In genomic region chr2:160109939-160110673, GRCh38 we compare ENCODE assay signal across 8 cellular contexts. TPM values are rescaled to one million over a fixed set of nuclear protein-coding genes. Genes with fewer than 3 reads are reported as not detected.
A peak's percentile ranks its signal among the peaks of the same experiment; 100 is the strongest.
DNase-seq lines count a peak whose midpoint lies in the region; ATAC-seq, FAIRE-seq and TF ChIP-seq lines count a peak whose summit lies in the region.

No MANE protein-coding gene starts in this region.

- H3K9me1 ChIP-seq in keratinocyte (ENCODE audit: control insufficient read depth, extremely low read depth, insufficient read depth, low read length): no peaks in the 10 kb centered on the region

- no peaks in the 10 kb centered on the region for H3K27me3 ChIP-seq in A673 (replicated peaks; ENCODE audit: insufficient read depth, low read depth, low read length, poor library complexity)
- no peaks in the 10 kb centered on the region for H3K27me3 ChIP-seq in bronchial epithelial cell (ENCODE audit: control insufficient read depth, insufficient read depth, low read length)
- H3K27me3 ChIP-seq in keratinocyte (ENCODE audit: control insufficient read depth, extremely low read depth, insufficient read depth, low read length): no peaks in the 10 kb centered on the region

- peak overlapping the region; percentile 15 for H3K4me2 ChIP-seq in keratinocyte (ENCODE audit: control insufficient read depth, extremely low read depth, insufficient read depth, low read depth, low read length)

- no TSS peak for BruUV-seq in A673 (replicated peaks; lab: Mats Ljungman, UMichigan)

- H3K27ac ChIP-seq in A673 (ENCODE audit: low read depth, low read length, poor library complexity, severe bottlenecking): no peak overlapping the region
- H3K27ac ChIP-seq in keratinocyte (ENCODE audit: control insufficient read depth, insufficient read depth, low read length): peak overlapping the region; percentile 55

- no peaks in the 10 kb centered on the region for H3K79me2 ChIP-seq in keratinocyte (ENCODE audit: control insufficient read depth, insufficient read depth, low read length)

- no peak overlapping the region for H3K9ac ChIP-seq in keratinocyte (ENCODE audit: control insufficient read depth, extremely low read depth, insufficient read depth, low read length)

- dilution Hi-C loops in keratinocyte (cut with MboI; ENCODE audit: extremely low pct_ligation_motif_present, low sequenced_read_pairs): no loop called here

- in situ Hi-C loops in GM13977 (cut with MboI; ENCODE audit: low pct_unique_long_range_greater_than_20kb, low sequenced_read_pairs, unreplicated experiment): loop anchor here (10.0 kb wide), 1 partner anchor 105 kb away; no protein-coding TSS in a partner anchor

- H3K36me3 ChIP-seq in A673 (ENCODE audit: insufficient read depth, low read length, poor library complexity, severe bottlenecking) (no peaks in the 10 kb centered on the region), bronchial epithelial cell (ENCODE audit: control insufficient read depth, insufficient read depth, low read length) (peaks cover 5% of the 10 kb centered on the region), keratinocyte (ENCODE audit: control insufficient read depth in 2 of 2, extremely low read depth in 1 of 2, insufficient read depth in 2 of 2, low read length in 2 of 2) (peaks cover 18 to 22% of the 10 kb centered on the region in 2 experiments)

- POLR2A ChIA-PET in A673 (lab: Charles Lee; ENCODE audit: low non-redundant PET): no interaction called here

- H3K4me3 ChIP-seq in A673 (ENCODE audit: low read depth, low read length, poor library complexity, severe bottlenecking): no peak overlapping the region
- no peak overlapping the region for H3K4me3 ChIP-seq in bronchial epithelial cell (ENCODE audit: low read depth, low read length)
- no peak overlapping the region for H3K4me3 ChIP-seq in keratinocyte (ENCODE audit: control insufficient read depth in 2 of 3, extremely low read depth in 1 of 3, insufficient read depth in 2 of 3, low read depth in 1 of 3, low read length in 3 of 3)

- no peaks in the 10 kb centered on the region for H4K20me1 ChIP-seq in keratinocyte (ENCODE audit: control insufficient read depth, extremely low read depth, insufficient read depth, low read length)

- CTCF ChIA-PET in A673 (lab: Charles Lee): interaction anchor here (0.6 to 1.7 kb wide), 8 partner anchors 15 to 954 kb away, joined by 3 to 12 read pairs (median 8); no protein-coding TSS in a partner anchor

- DNase-seq in A673 (ENCODE audit: low spot score): peak; percentile 81
- peak; percentile 52 for DNase-seq in GM13977 (ENCODE audit: low spot score)
- DNase-seq in NCI-H1694 treated with DMSO at 0.1 percent for 48 hours (lab: John Stamatoyannopoulos, UW): peak; percentile 80
- DNase-seq in T1000 (lab: John Stamatoyannopoulos, UW): peak; percentile 41
- peak; percentile 63 for DNase-seq in bronchial epithelial cell (ENCODE audit: low read depth)
- DNase-seq in keratinocyte (ENCODE audit: low read depth, low spot score): no peak
- DNase-seq in stimulated activated CD4-positive, alpha-beta T cell treated with anti-CD3 and anti-CD28 coated beads, Interleukin-1b, Interleukin-23, amount 100 ng/mL, for 48 hours: peak; percentile 48

- TF ChIP-seq CTCF in A673 (conservative IDR thresholded peaks at IDR 0.05; ENCODE audit: low read depth, low read length) (peak; percentile 81), GM13977 (IDR thresholded peaks at IDR 0.05; ENCODE audit: extremely low read depth, insufficient read depth, missing control alignments) (peak; percentile 80), bronchial epithelial cell (IDR thresholded peaks at IDR 0.05; ENCODE audit: insufficient read depth, low read length, severe bottlenecking) (peak; percentile 68), keratinocyte (optimal IDR thresholded peaks at IDR 0.05 in 1 of 3, IDR thresholded peaks at IDR 0.05 in 1 of 3, conservative IDR thresholded peaks at IDR 0.05 in 1 of 3; ENCODE audit: extremely low read depth in 1 of 3, insufficient read depth in 2 of 3, low read length in 3 of 3) (peak; percentile 74 to 84 (median 76))

- no peak overlapping the region for H2AFZ ChIP-seq in keratinocyte (ENCODE audit: control insufficient read depth, low read length)

- ATAC-seq in HG02852 (IDR thresholded peaks at IDR 0.05; ENCODE audit: unreplicated experiment): peak; percentile 73

- FAIRE-seq in bronchial epithelial cell (lab: Jason Lieb, UNC) (no peak), keratinocyte (lab: Jason Lieb, UNC) (peak; percentile 5)

- H3K4me1 ChIP-seq in A673 (ENCODE audit: insufficient read depth, low read length, poor library complexity, severe bottlenecking): no peaks in the 10 kb centered on the region
- peaks cover 19% of the 10 kb centered on the region for H3K4me1 ChIP-seq in keratinocyte (ENCODE audit: control insufficient read depth, extremely low read depth, insufficient read depth, low read length)

- intact Hi-C loops in A673 (cut with micrococcal nuclease; ENCODE audit: unreplicated experiment): loop anchor here (1.0 to 5.0 kb wide), 4 partner anchors 97 to 955 kb away; no protein-coding TSS in a partner anchor

- no peaks in the 10 kb centered on the region for H3K9me3 ChIP-seq in A673 (ENCODE audit: low read depth, low read length, poor library complexity, severe bottlenecking)
- H3K9me3 ChIP-seq in keratinocyte (ENCODE audit: control insufficient read depth, low read depth, low read length): no peaks in the 10 kb centered on the region

RNA-seq across cellular contexts. Expression of gene PLA2R1, which starts 47.7 kb away (rescaled TPM):
- total RNA-seq in A673 (2021) (not detected in 2 replicates), bronchial epithelial cell (2.1 and 4.5 TPM in 2 replicates)
- polyA plus RNA-seq in keratinocyte: 7.6 to 13.2 TPM (median 12.3 TPM) in 3 replicates
- polyA plus RNA-seq in keratinocyte (2011; ENCODE audit: low read depth): 9.3 TPM
- polyA plus RNA-seq in keratinocyte (2011; cell fraction: cytosol; rRNA removed): 2.8 and 4.1 TPM in 2 replicates
- 19.0 and 20.2 TPM in 2 replicates for polyA plus RNA-seq in keratinocyte (2011; cell fraction: nucleus; rRNA removed)
- polyA plus RNA-seq in keratinocyte (2012; ENCODE audit: low replicate concordance): 6.6 and 8.5 TPM in 2 replicates
- 1.7 to 15.0 TPM (median 13.4 TPM) in 3 replicates for polyA minus RNA-seq in keratinocyte
- polyA minus RNA-seq in keratinocyte (2011; cell fraction: cytosol; rRNA and poly(A)+ RNA removed): 6.1 TPM
- polyA minus RNA-seq in keratinocyte (2011; cell fraction: nucleus; rRNA and poly(A)+ RNA removed): 14.7 and 37.3 TPM in 2 replicates
